21 cellular contexts compared by ENCODE assay signal in genomic region chr3:77191640-77192039, GRCh38.
"Had no signal": no experiment of that assay in that cellular context is flagged by ENCODE, and none has a peak within 500 bp of the region (broad histone marks: within the 10 kb centered on the region; RNA-seq: fewer than 3 reads in every experiment).

No MANE protein-coding gene starts in this region.

- H3K9me3 ChIP-seq: gastroesophageal sphincter, heart left ventricle, stomach, suprapubic skin, transverse colon had no signal

- H3K4me1 ChIP-seq: suprapubic skin, transverse colon had no signal

- H3K36me3 ChIP-seq: gastroesophageal sphincter, heart left ventricle, stomach, suprapubic skin, transverse colon had no signal

- H3K4me3 ChIP-seq: coronary artery, gastroesophageal sphincter, heart left ventricle, stomach, suprapubic skin, transverse colon had no signal

- H3K27ac ChIP-seq: epithelial cell of prostate, gastroesophageal sphincter, stomach, suprapubic skin, transverse colon had no signal

- H3K27me3 ChIP-seq: gastroesophageal sphincter, heart left ventricle, stomach, suprapubic skin, transverse colon had no signal

- DNase-seq: activated B cell treated with CpG ODN at 0.5 μM for 24 hours; activated CD4-positive, alpha-beta T cell treated with anti-CD3 and anti-CD28 coated beads for 36 hours; activated CD4-positive, alpha-beta T cell treated with anti-CD3 and anti-CD28 coated beads, Interleukin-2, amount 50 U/mL, for 48 hours; activated naive CD4-positive, alpha-beta T cell treated with anti-CD3 and anti-CD28 coated beads for 36 hours; activated naive CD8-positive, alpha-beta T cell treated with anti-CD3 and anti-CD28 coated beads, Interleukin-2, amount 10 ng/mL, durations not matched to agents 7 days and 5 days; activated T-cell treated with anti-CD3 and anti-CD28 coated beads, Interleukin-2, amount 50 U/mL, for 48 hours; amniotic stem cell; cerebellar nuclear complex; endodermal cell; heart left ventricle; left colon; nucleus accumbens; small intestine; stimulated activated CD4-positive, alpha-beta T cell treated with anti-CD3 and anti-CD28 coated beads, Interleukin-2, amount 100 ng/mL, for 24 hours; stomach; T1000; transverse colon had no signal
